33 cellular contexts compared by ENCODE assay signal in the genomic region with DNA sequence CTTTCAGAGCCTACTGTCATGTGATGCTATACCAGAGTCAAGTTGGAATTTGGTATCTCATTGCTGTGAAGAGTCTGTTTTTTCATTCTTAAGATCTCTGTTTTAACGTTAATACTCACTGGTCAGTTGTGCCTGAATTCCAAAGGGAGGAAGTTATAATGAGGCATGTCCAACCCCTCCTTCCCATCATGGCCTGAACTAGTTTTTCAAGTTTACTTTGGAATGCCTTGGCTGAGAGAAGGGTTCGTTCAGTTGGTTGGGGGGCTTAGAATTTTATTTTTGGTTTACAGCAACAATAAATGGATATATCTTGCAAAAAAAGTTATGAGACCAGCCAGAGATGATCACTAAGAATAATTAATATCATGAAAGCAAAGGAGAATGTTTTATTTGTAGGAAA. TPM values are rescaled to one million over a fixed set of nuclear protein-coding genes. Genes with fewer than 3 reads are reported as not detected.
"Had no signal": no experiment of that assay in that cellular context is flagged by ENCODE, and none has a peak within 500 bp of the region (broad histone marks: within the 10 kb centered on the region; RNA-seq: fewer than 3 reads in every experiment).

No MANE protein-coding gene starts in this region.

- H3K4me3 ChIP-seq: ascending aorta, PC-9 had no signal

- H3K9me3 Mint-ChIP-seq: activated CD4-positive, alpha-beta T cell treated with anti-CD3 and anti-CD28 coated beads, Interleukin-2, amount 10 ng/mL, durations not matched to agents 24 days and 14 days had no signal

- H3K27ac Mint-ChIP-seq: activated CD4-positive, alpha-beta T cell treated with anti-CD3 and anti-CD28 coated beads, Interleukin-2, amount 10 ng/mL, durations not matched to agents 24 days and 14 days; activated CD8-positive, alpha-beta T cell treated with anti-CD3 and anti-CD28 coated beads for 36 hours; activated naive CD4-positive, alpha-beta T cell treated with anti-CD3 and anti-CD28 coated beads, Interleukin-2, amount 50 U/mL, for 24 hours; activated naive CD8-positive, alpha-beta T cell treated with anti-CD3 and anti-CD28 coated beads, Interleukin-2, amount 10 ng/mL, durations not matched to agents 7 days and 5 days; activated T-cell treated with anti-CD3 and anti-CD28 coated beads, Interleukin-2, amount 50 U/mL, for 24 hours; activated T-helper 2 cell treated with anti-CD3 and anti-CD28 coated beads, Interferon-gamma antibody, Interleukin-2, Interleukin-4, amounts not matched to agents 10 μg/mL and 5 μg/mL and 100 μg/mL, durations not matched to agents 14 hours and 24 hours and 36 hours; T-cell had no signal

- FAIRE-seq: RCC 7860 had no signal

- H3K4me1 ChIP-seq: ascending aorta had no signal

- H3K4me2 ChIP-seq: PC-9 had no signal

- H3K27me3 Mint-ChIP-seq: activated T-cell treated with anti-CD3 and anti-CD28 coated beads, Interleukin-2, amount 50 U/mL, for 24 hours had no signal

- H3K4me3 Mint-ChIP-seq: activated CD4-positive, alpha-beta T cell treated with anti-CD3 and anti-CD28 coated beads, Interleukin-2, amount 10 ng/mL, durations not matched to agents 24 days and 14 days; activated CD8-positive, alpha-beta T cell treated with anti-CD3 and anti-CD28 coated beads for 36 hours; activated naive CD4-positive, alpha-beta T cell treated with anti-CD3 and anti-CD28 coated beads, Interleukin-2, amount 50 U/mL, for 24 hours; activated naive CD8-positive, alpha-beta T cell treated with anti-CD3 and anti-CD28 coated beads, Interleukin-2, amount 10 ng/mL, durations not matched to agents 7 days and 5 days; activated T-cell treated with anti-CD3 and anti-CD28 coated beads, Interleukin-2, amount 50 U/mL, for 24 hours; T-cell had no signal

- H3K27ac ChIP-seq: ascending aorta, PC-9, RWPE1 had no signal

- H3K4me1 Mint-ChIP-seq: activated CD4-positive, alpha-beta T cell treated with anti-CD3 and anti-CD28 coated beads, Interleukin-2, amount 10 ng/mL, durations not matched to agents 24 days and 14 days; activated naive CD4-positive, alpha-beta T cell treated with anti-CD3 and anti-CD28 coated beads, Interleukin-2, amount 50 U/mL, for 24 hours; activated naive CD8-positive, alpha-beta T cell treated with anti-CD3 and anti-CD28 coated beads, Interleukin-2, amount 10 ng/mL, durations not matched to agents 7 days and 5 days; T-cell had no signal

- H3K9me3 ChIP-seq: ascending aorta had no signal

- H3K36me3 ChIP-seq: ascending aorta had no signal

- DNase-seq: activated CD4-positive, alpha-beta T cell treated with anti-CD3 and anti-CD28 coated beads, Interleukin-2, amount 10 ng/mL, durations not matched to agents 24 days and 14 days; activated CD4-positive, alpha-beta T cell treated with anti-CD3 and anti-CD28 coated beads, Interleukin-2, amount 50 U/mL, for 4 hours; activated CD8-positive, alpha-beta T cell treated with anti-CD3 and anti-CD28 coated beads for 36 hours; activated gamma-delta T cell; activated naive CD4-positive, alpha-beta T cell treated with Interleukin-2 at 50 U/mL for 16 hours; activated naive CD8-positive, alpha-beta T cell treated with anti-CD3 and anti-CD28 coated beads, Interleukin-2, amount 10 ng/mL, durations not matched to agents 7 days and 5 days; activated T-cell treated with anti-CD3 and anti-CD28 coated beads, Interleukin-2, amount 50 U/mL, for 24 hours; amygdala; Karpas-422; KBM-7; NCI-H1436 treated with DMSO at 0.1 percent for 48 hours; NCI-H1694 treated with DMSO at 0.1 percent for 48 hours; NCI-H2029; NCI-H345; NCI-H524 treated with DMSO at 0.1 percent for 48 hours; NCI-H748 treated with DMSO at 0.1 percent for 48 hours; NK-92 treated with Interleukin-12 subunit alpha and Interleukin-12 subunit beta, amount 100 ng/mL, for 24 hours; PC-9; SIG-M5; T-cell; T-helper 2 cell; T1000 had no signal

- H2AFZ ChIP-seq: PC-9 had no signal

- H3K27me3 ChIP-seq: ascending aorta had no signal

- H3K36me3 Mint-ChIP-seq: activated naive CD8-positive, alpha-beta T cell treated with anti-CD3 and anti-CD28 coated beads, Interleukin-2, amount 10 ng/mL, durations not matched to agents 7 days and 5 days; T-cell had no signal

RNA-seq across cellular contexts. Expression of a gene that starts 24.0 kb away (rescaled TPM):
- total RNA-seq: activated CD4-positive, alpha-beta T cell treated with anti-CD3 and anti-CD28 coated beads, Interleukin-2, amount 10 ng/mL, durations not matched to agents 24 days and 14 days; activated CD8-positive, alpha-beta memory T cell treated with anti-CD3 and anti-CD28 coated beads for 36 hours; activated CD8-positive, alpha-beta T cell treated with anti-CD3 and anti-CD28 coated beads for 36 hours; activated naive CD8-positive, alpha-beta T cell treated with anti-CD3 and anti-CD28 coated beads, Interleukin-2, amount 10 ng/mL, durations not matched to agents 7 days and 5 days; activated T-helper 2 cell treated with anti-CD3 and anti-CD28 coated beads, Interferon-gamma antibody, Interleukin-2, Interleukin-4, amounts not matched to agents 10 μg/mL and 5 μg/mL and 100 μg/mL, durations not matched to agents 14 hours and 24 hours and 36 hours; ascending aorta; cardiac septum; MCF 10A; NCI-H460; PC-9; Right ventricle myocardium inferior; SK-MEL-5; T-cell had no signal

RNA-seq across cellular contexts. Expression of a gene that starts 52.1 kb away (rescaled TPM):
- total RNA-seq: activated CD4-positive, alpha-beta T cell treated with anti-CD3 and anti-CD28 coated beads, Interleukin-2, amount 10 ng/mL, durations not matched to agents 24 days and 14 days had no signal
